34 cellular contexts compared by ENCODE assay signal in genomic region chr13:96198038-96198437, GRCh38.
"Had no signal": no experiment of that assay in that cellular context is flagged by ENCODE, and none has a peak within 500 bp of the region (broad histone marks: within the 10 kb centered on the region; RNA-seq: fewer than 3 reads in every experiment).

No MANE protein-coding gene starts in this region.

- DNase-seq: Karpas-422, Kasumi-1, MG63, MM.1S, MV-4-11, NCI-H1048, NCI-H1092, NCI-H1092 treated with DMSO at 0.1 percent for 48 hours, NCI-H1105, NCI-H1105 treated with DMSO at 0.1 percent for 48 hours, NCI-H1417, NCI-H1417 treated with DMSO at 0.1 percent for 48 hours, NCI-H1436, NCI-H1436 treated with DMSO at 0.1 percent for 48 hours, NCI-H146, NCI-H1694, NCI-H1694 treated with DMSO at 0.1 percent for 48 hours, NCI-H187, NCI-H187 treated with DMSO at 0.1 percent for 48 hours, NCI-H1930, NCI-H2029, NCI-H2029 treated with DMSO at 0.1 percent for 48 hours, NCI-H2081, NCI-H2081 treated with DMSO at 0.1 percent for 48 hours, NCI-H2107, NCI-H2171, NCI-H2171 treated with DMSO at 0.1 percent for 48 hours, NCI-H2227 treated with DMSO at 0.1 percent for 48 hours, NCI-H226, NCI-H345, NCI-H446, NCI-H446 treated with DMSO at 0.1 percent for 48 hours, NCI-H510A had no signal

- H3K27ac ChIP-seq: KMS-11 had no signal

- H3K4me3 ChIP-seq: MG63 had no signal

- H3K36me3 ChIP-seq: MG63 had no signal

- H3K9me3 ChIP-seq: MG63 had no signal
